Comparison of ENCODE assay signal across 11 cellular contexts in the genomic region with DNA sequence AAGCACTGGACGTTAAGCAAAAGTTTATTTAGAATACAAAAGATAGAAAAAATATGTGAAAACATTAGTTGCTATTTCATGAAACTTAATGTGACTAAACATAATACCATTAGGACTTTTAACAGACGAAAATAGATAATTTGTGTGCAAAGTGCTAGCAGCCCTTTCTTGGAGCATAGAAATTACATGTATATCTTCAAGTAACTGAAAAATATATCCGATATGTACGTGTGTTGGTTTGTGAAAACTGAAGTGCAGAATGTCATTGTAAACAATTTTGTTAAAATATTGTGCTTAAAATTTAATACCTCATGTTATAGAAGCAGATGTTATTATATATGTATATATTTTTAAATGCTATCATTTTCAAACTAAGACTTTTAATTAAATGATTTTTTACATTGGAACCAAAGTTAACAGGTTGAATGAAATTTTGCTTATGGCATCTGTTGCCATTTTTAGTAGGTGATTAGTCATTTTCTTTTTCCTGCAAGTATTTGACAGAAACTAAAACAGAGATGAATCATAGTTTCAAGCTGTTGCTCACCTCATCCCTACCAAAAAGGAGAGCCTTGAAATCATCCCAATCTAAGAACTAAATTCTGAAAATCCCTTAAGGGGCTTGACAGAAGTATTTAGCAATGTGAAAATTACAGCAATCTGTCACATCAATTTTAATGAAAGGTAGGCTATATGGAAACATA.
DNase-seq lines count a peak whose midpoint lies in the region; ATAC-seq and TF ChIP-seq lines count a peak whose summit lies in the region.
"Had no signal": no experiment of that assay in that cellular context is flagged by ENCODE, and none has a peak within 500 bp of the region (broad histone marks: within the 10 kb centered on the region; RNA-seq: fewer than 3 reads in every experiment).

No MANE protein-coding gene starts in this region.

- no peak overlapping the region for H2AFZ ChIP-seq in fibroblast of lung (ENCODE audit: low read length)

- peaks cover 0 to 10% (median 3%) of the 10 kb centered on the region in 3 donors for H3K9me3 Mint-ChIP-seq in T-cell

- no peaks in the 10 kb centered on the region for H4K20me1 ChIP-seq in fibroblast of lung (ENCODE audit: control insufficient read depth, extremely low read depth, insufficient read depth, low read length)

- no peak overlapping the region for H3K4me3 ChIP-seq in fibroblast of lung (replicated peaks in 1 of 4; ENCODE audit: control extremely low read depth in 1 of 4, insufficient read depth in 1 of 4, low read depth in 3 of 4, low read length in 4 of 4)

- H3K4me2 ChIP-seq in fibroblast of lung (ENCODE audit: extremely low read depth, insufficient read depth, low read length), result no peak overlapping the region

- H3K27ac ChIP-seq in fibroblast of lung (ENCODE audit: insufficient read depth, low read length), result no peak overlapping the region

- H3K36me3 ChIP-seq in fibroblast of lung (ENCODE audit: control insufficient read depth, insufficient read depth, low read length), result no peaks in the 10 kb centered on the region

- no peak for TF ChIP-seq CTCF in fibroblast of lung (conservative IDR thresholded peaks at IDR 0.05 in 1 of 2, IDR thresholded peaks at IDR 0.05 in 1 of 2; ENCODE audit: low read depth in 1 of 2, low read length in 2 of 2)

- H3K9ac ChIP-seq in fibroblast of lung (ENCODE audit: insufficient read depth, low read length), result no peak overlapping the region

- CTCF ChIA-PET in T-cell (lab: Charles Lee), result no interaction called here

- H3K79me2 ChIP-seq in fibroblast of lung (ENCODE audit: control insufficient read depth, insufficient read depth, low read length), result no peaks in the 10 kb centered on the region

- DNase-seq in EH (ENCODE audit: low read depth), result peak; percentile 70
- DNase-seq in fibroblast of lung (ENCODE audit: low read depth in 2 of 2), result peak; percentile 16 to 73
- no peak for DNase-seq in SW480 (ENCODE audit: low spot score)
- no peak for DNase-seq in T-cell
- DNase-seq in activated naive CD4-positive, alpha-beta T cell treated with anti-CD3 and anti-CD28 coated beads, Interleukin-2, amount 50 U/mL, for 16 hours, result no peak
- no peak for DNase-seq in SIG-M5 (lab: John Stamatoyannopoulos, UW)
- DNase-seq: NCI-H1105, SW 1271 had no signal

- H3K27me3 ChIP-seq in fibroblast of lung (ENCODE audit: control insufficient read depth, insufficient read depth, low read length), result no peaks in the 10 kb centered on the region

- POLR2A ChIA-PET in T-cell (lab: Charles Lee), result no interaction called here

- H3K4me1 Mint-ChIP-seq in T-cell, result no peaks in the 10 kb centered on the region
- H3K4me1 Mint-ChIP-seq: nephron had no signal

- no peaks in the 10 kb centered on the region for H3K4me1 ChIP-seq in fibroblast of lung (ENCODE audit: control insufficient read depth, extremely low read depth, insufficient read depth, low read length)

- ATAC-seq in GM21423 (IDR thresholded peaks at IDR 0.05; ENCODE audit: unreplicated experiment), result peak; percentile 70
- peak; percentile 58 for ATAC-seq in HG03575 (IDR thresholded peaks at IDR 0.05; ENCODE audit: extremely low read depth, insufficient number of reproducible peaks, low FRiP score, unreplicated experiment)
- no peak for ATAC-seq in T-cell (replicated peaks in 1 of 4)

- H3K4me3 Mint-ChIP-seq in T-cell, result no peak overlapping the region
- H3K4me3 Mint-ChIP-seq: nephron had no signal

- no peak overlapping the region for H3K27ac Mint-ChIP-seq in T-cell
- H3K27ac Mint-ChIP-seq: nephron had no signal

- H3K36me3 Mint-ChIP-seq in T-cell, result no peaks in the 10 kb centered on the region

- H3K9me3 ChIP-seq in fibroblast of lung (ENCODE audit: control insufficient read depth, insufficient read depth, low read depth, low read length), result no peaks in the 10 kb centered on the region

- no peaks in the 10 kb centered on the region for H3K27me3 Mint-ChIP-seq in T-cell

Comparison
In these comparisons a context has a peak if more than half of its experiments do, and no peak if none do; other contexts are left out.
1. DNase-seq: peak in EH (single experiment) and fibroblast of lung (2 of 2); none in SW480 (single experiment), T-cell (0 of 34), activated naive CD4-positive, alpha-beta T cell treated with anti-CD3 and anti-CD28 coated beads, Interleukin-2, amount 50 U/mL, for 16 hours (single experiment) and SIG-M5 (single experiment).
2. ATAC-seq: peak in GM21423 (single experiment) and HG03575 (single experiment); none in T-cell (0 of 4).